10 cellular contexts compared by ENCODE assay signal in genomic region chr12:69405466-69405865, GRCh38. TPM values are rescaled to one million over a fixed set of nuclear protein-coding genes. Genes with fewer than 3 reads are reported as not detected.
DNase-seq lines count a peak whose midpoint lies in the region; ATAC-seq and TF ChIP-seq lines count a peak whose summit lies in the region.
"Had no signal": no experiment of that assay in that cellular context is flagged by ENCODE, and none has a peak within 500 bp of the region (broad histone marks: within the 10 kb centered on the region; RNA-seq: fewer than 3 reads in every experiment).

No MANE protein-coding gene starts in this region.

- 84 to 93% (median 93%) methylated on average over 6 of the region's 6 CpGs for WGBS in spleen, 5 donors

- ATAC-seq in Right ventricle myocardium inferior, result no peak
- ATAC-seq in HG03460 (IDR thresholded peaks at IDR 0.05; ENCODE audit: unreplicated experiment), result no peak

- H3K27ac ChIP-seq in right atrium auricular region (peak overlapping the region in 1 of 2 donors; percentile 50), spleen (no peak overlapping the region)
- H3K27ac ChIP-seq: BLaER1 treated with 17β-estradiol and CSF1 and Interleukin-3, amounts not matched to agents 10 nM and 100 nM had no signal

- TF ChIP-seq CTCF in right atrium auricular region (IDR thresholded peaks at IDR 0.05) (no peak), kidney epithelial cell (IDR thresholded peaks at IDR 0.05; ENCODE audit: insufficient read depth, low read length, poor library complexity, severe bottlenecking) (no peak), spleen (IDR thresholded peaks at IDR 0.05 in 8 of 11, conservative IDR thresholded peaks at IDR 0.05 in 3 of 11) (no peak)

- peak; percentile 82 for DNase-seq in right atrium auricular region (ENCODE audit: low spot score)
- DNase-seq in Right ventricle myocardium inferior (ENCODE audit: missing footprints), result no peak
- DNase-seq in astrocyte of the hippocampus (ENCODE audit: low read depth, low spot score), result peak; percentile 95
- peak; percentile 97 for DNase-seq in kidney epithelial cell (ENCODE audit: low read depth)
- DNase-seq in stimulated activated CD4-positive, alpha-beta T cell treated with anti-CD3 and anti-CD28 coated beads, Interleukin-4, amount 100 ng/mL, for 24 hours, result no peak
- no peak for DNase-seq in spleen
- DNase-seq in NCI-H1417 (lab: John Stamatoyannopoulos, UW), result no peak
- DNase-seq: activated CD4-positive, alpha-beta T cell treated with anti-CD3 and anti-CD28 coated beads, Interleukin-2, amount 50 U/mL, for 48 hours had no signal

- intact Hi-C loops in Right ventricle myocardium inferior (cut with DNase I) (no loop called here), spleen (cut with DNase I; ENCODE audit: low total_unique reads) (no loop called here)

- H3K9me3 ChIP-seq in right atrium auricular region (no peaks in the 10 kb centered on the region), spleen (no peaks in the 10 kb centered on the region)
- H3K9me3 ChIP-seq: BLaER1 treated with 17β-estradiol and CSF1 and Interleukin-3, amounts not matched to agents 10 nM and 100 nM had no signal

- H3K36me3 ChIP-seq in right atrium auricular region, result no peaks in the 10 kb centered on the region
- H3K36me3 ChIP-seq in kidney epithelial cell (ENCODE audit: control insufficient read depth, insufficient read depth, low read length), result no peaks in the 10 kb centered on the region
- H3K36me3 ChIP-seq in spleen, result peaks cover 0 to 9% (median 0%) of the 10 kb centered on the region in 6 donors

- peaks cover 0 to 3% of the 10 kb centered on the region in 2 donors for H3K4me1 ChIP-seq in right atrium auricular region
- H3K4me1 ChIP-seq in spleen, result no peaks in the 10 kb centered on the region

- H3K4me3 ChIP-seq in right atrium auricular region (no peak overlapping the region), kidney epithelial cell (ENCODE audit: low read depth, low read length) (no peak overlapping the region), spleen (no peak overlapping the region)
- H3K4me3 ChIP-seq: BLaER1 treated with 17β-estradiol and CSF1 and Interleukin-3, amounts not matched to agents 10 nM and 100 nM had no signal

- no peak for TF ChIP-seq POLR2A in spleen (IDR thresholded peaks at IDR 0.05)

- H3K27me3 ChIP-seq in right atrium auricular region (no peaks in the 10 kb centered on the region), kidney epithelial cell (ENCODE audit: control insufficient read depth, insufficient read depth, low read length) (no peaks in the 10 kb centered on the region), spleen (replicated peaks in 1 of 7) (no peaks in the 10 kb centered on the region)
- H3K27me3 ChIP-seq: BLaER1 treated with 17β-estradiol and CSF1 and Interleukin-3, amounts not matched to agents 10 nM and 100 nM had no signal

RNA-seq across cellular contexts. Expression of gene YEATS4, which starts 45.9 kb away (rescaled TPM):
- total RNA-seq in right atrium auricular region (10 to 100 TPM in 1 of 2 donors, 1 to 10 TPM in 1; 8.5 to 12.9 TPM), Right ventricle myocardium inferior (11.4 TPM), kidney epithelial cell (24.9 and 55.6 TPM in 2 replicates), spleen (10 to 100 TPM; 11.3 to 36.5 (median 15.4) TPM)
- polyA plus RNA-seq in spleen, result 10 to 100 TPM; 13.6 to 18.3 (median 17.6) TPM

RNA-seq across cellular contexts. Expression of gene LYZ, which starts 57.3 kb away (rescaled TPM):
- total RNA-seq in right atrium auricular region, result 10 to 100 TPM; 10.8 to 35.4 TPM
- total RNA-seq in Right ventricle myocardium inferior, result 49.2 TPM
- total RNA-seq in kidney epithelial cell, result 0.07 and 0.08 TPM in 2 replicates
- total RNA-seq in spleen, result 100 to 1,000 TPM; 149 to 941 (median 318) TPM
- 100 to 1,000 TPM in 2 of 3 donors, 10 to 100 TPM in 1; 96.3 to 166 (median 133) TPM for polyA plus RNA-seq in spleen

Comparison
In these comparisons a context has a peak if more than half of its experiments do, and no peak if none do; other contexts are left out.
1. DNase-seq: peak in right atrium auricular region (single experiment), astrocyte of the hippocampus (single experiment) and kidney epithelial cell (single experiment); none in Right ventricle myocardium inferior (single experiment), stimulated activated CD4-positive, alpha-beta T cell treated with anti-CD3 and anti-CD28 coated beads, Interleukin-4, amount 100 ng/mL, for 24 hours (single experiment), spleen (single experiment) and NCI-H1417 (0 of 3).
2. RNA of gene LYZ, which starts 57.3 kb away (total RNA-seq): 149 to 941 TPM in spleen, 49.2 TPM in Right ventricle myocardium inferior (single experiment) and 10.8 to 35.4 TPM in right atrium auricular region; 0.07 to 0.08 TPM in kidney epithelial cell; every median in the first group is over 10 times any median in the second.